Comparison of ENCODE assay signal across 8 cellular contexts in genomic region chr1:179228783-179229213, GRCh38. TPM values are rescaled to one million over a fixed set of nuclear protein-coding genes. Genes with fewer than 3 reads are reported as not detected.
A peak's percentile ranks its signal among the peaks of the same experiment; 100 is the strongest.
DNase-seq lines count a peak whose midpoint lies in the region; ATAC-seq and TF ChIP-seq lines count a peak whose summit lies in the region.

No MANE protein-coding gene starts in this region.

- peaks cover 4% of the 10 kb centered on the region for H3K79me1 ChIP-seq in trophoblast cell (ENCODE audit: low read length)

- peak overlapping the region; percentile 93 for H4K91ac ChIP-seq in trophoblast cell (ENCODE audit: low read depth, low read length)

- peaks cover 22% of the 10 kb centered on the region for H3K4me1 Mint-ChIP-seq in activated naive CD4-positive, alpha-beta T cell treated with anti-CD3 and anti-CD28 coated beads, Interleukin-2, amount 10 ng/mL, durations not matched to agents 7 days and 5 days

- H2BK120ac ChIP-seq in trophoblast cell (ENCODE audit: insufficient read depth, low read length, poor library complexity): no peak overlapping the region

- intact Hi-C loops in OCI-LY7 (cut with micrococcal nuclease; ENCODE audit: unreplicated experiment): no loop called here
- intact Hi-C loops in cardiac septum (cut with DNase I): loop anchor here (1.0 kb wide), 1 partner anchor 146 kb away; the partner anchor contains the start of gene TOR3A

- POLR2A ChIA-PET in OCI-LY7 (lab: Charles Lee): interaction anchor here (0.6 kb wide), 1 partner anchor 683 kb away, joined by 3 read pairs; no protein-coding TSS in a partner anchor

- H3K27ac ChIP-seq in OCI-LY7 (ENCODE audit: low read depth, low read length, poor library complexity, severe bottlenecking) (peak overlapping the region; percentile 15), trophoblast cell (ENCODE audit: low read depth, low read length) (no peak overlapping the region)

- no peak overlapping the region for H3K18ac ChIP-seq in trophoblast cell (ENCODE audit: low read length)

- H3K36me3 ChIP-seq in OCI-LY7 (ENCODE audit: insufficient read depth, low read length): peaks cover 15% of the 10 kb centered on the region
- H3K36me3 ChIP-seq in trophoblast cell (ENCODE audit: control insufficient read depth in 1 of 2, insufficient read depth in 2 of 2, low read length in 2 of 2): peaks cover 0 to 11% of the 10 kb centered on the region in 2 experiments

- H3K27me3 ChIP-seq in trophoblast cell (ENCODE audit: insufficient read depth, low read length): no peaks in the 10 kb centered on the region

- CTCF ChIA-PET in OCI-LY7 (lab: Charles Lee; ENCODE audit: unreplicated experiment): no interaction called here
- CTCF ChIA-PET in activated naive CD4-positive, alpha-beta T cell treated with anti-CD3 and anti-CD28 coated beads, Interleukin-2, amount 10 ng/mL, durations not matched to agents 7 days and 5 days (lab: Charles Lee): no interaction called here

- no peak for DNase-seq in OCI-LY7 (ENCODE audit: low spot score)
- DNase-seq in activated naive CD4-positive, alpha-beta T cell treated with anti-CD3 and anti-CD28 coated beads, Interleukin-2, amount 10 ng/mL, durations not matched to agents 7 days and 5 days: peak; percentile 53
- peak; percentile 86 for DNase-seq in cardiac septum (ENCODE audit: low spot score)
- DNase-seq in trophoblast cell: peak in 1 of 2 donors; percentile 16
- DNase-seq in mesenteric fat pad (ENCODE audit: low spot score): no peak

- BruUV-seq in OCI-LY7 (replicated peaks; lab: Mats Ljungman, UMichigan): no TSS peak

- no peak overlapping the region for H3K14ac ChIP-seq in trophoblast cell (ENCODE audit: low read length)

- no peak overlapping the region for H2AFZ ChIP-seq in OCI-LY7 (ENCODE audit: low read length)
- peak overlapping the region; percentile 4 for H2AFZ ChIP-seq in trophoblast cell (ENCODE audit: insufficient read depth, low read length, poor library complexity)

- H3K4me1 ChIP-seq in OCI-LY7 (ENCODE audit: insufficient read depth, low read length, poor library complexity, severe bottlenecking) (peaks cover 20% of the 10 kb centered on the region), trophoblast cell (ENCODE audit: control insufficient read depth in 1 of 2, insufficient read depth in 2 of 2, low read length in 2 of 2) (peaks cover 2 to 7% of the 10 kb centered on the region in 2 experiments)

- H3K27me3 Mint-ChIP-seq in activated naive CD4-positive, alpha-beta T cell treated with anti-CD3 and anti-CD28 coated beads, Interleukin-2, amount 10 ng/mL, durations not matched to agents 7 days and 5 days: peaks cover 3% of the 10 kb centered on the region

- no CpG with 5 or more reads among the region's 19 CpGs for WGBS in trophoblast cell (ENCODE audit: extremely low coverage, insufficient coverage, insufficient read length)

- no peaks in the 10 kb centered on the region for H4K20me1 ChIP-seq in OCI-LY7 (ENCODE audit: insufficient read depth, low read length)

- no peak overlapping the region for H3K23ac ChIP-seq in trophoblast cell (ENCODE audit: low read length)

- peak overlapping the region; percentile 65 for H3K27ac Mint-ChIP-seq in activated naive CD4-positive, alpha-beta T cell treated with anti-CD3 and anti-CD28 coated beads, Interleukin-2, amount 10 ng/mL, durations not matched to agents 7 days and 5 days

- peak overlapping the region; percentile 97 for H4K12ac ChIP-seq in trophoblast cell (ENCODE audit: low read depth, low read length)

- H3K4me3 ChIP-seq in GM12875 (ENCODE audit: low read depth, low read length) (peak overlapping the region; percentile 96), OCI-LY7 (ENCODE audit: low read depth, low read length, poor library complexity, severe bottlenecking) (peak overlapping the region; percentile 93), trophoblast cell (ENCODE audit: low read depth, low read length) (peak overlapping the region; percentile 98)

- H3K9me2 ChIP-seq in OCI-LY7 (ENCODE audit: insufficient read depth, low read length): no peaks in the 10 kb centered on the region

- H2BK5ac ChIP-seq in trophoblast cell (ENCODE audit: low read depth, low read length, poor library complexity): no peak overlapping the region

- ATAC-seq in HG02852 (IDR thresholded peaks at IDR 0.05; ENCODE audit: unreplicated experiment) (peak; percentile 26), HG03457 (IDR thresholded peaks at IDR 0.05; ENCODE audit: unreplicated experiment) (no peak)

- no peaks in the 10 kb centered on the region for H3K9me3 Mint-ChIP-seq in activated naive CD4-positive, alpha-beta T cell treated with anti-CD3 and anti-CD28 coated beads, Interleukin-2, amount 10 ng/mL, durations not matched to agents 7 days and 5 days

- H3K9ac ChIP-seq in trophoblast cell (ENCODE audit: low read length): no peak overlapping the region

- H3K9me3 ChIP-seq in OCI-LY7 (ENCODE audit: low read length) (no peaks in the 10 kb centered on the region), trophoblast cell (ENCODE audit: insufficient read depth, low read depth, low read length) (no peaks in the 10 kb centered on the region)

- peak overlapping the region; percentile 92 for H3K4me3 Mint-ChIP-seq in activated naive CD4-positive, alpha-beta T cell treated with anti-CD3 and anti-CD28 coated beads, Interleukin-2, amount 10 ng/mL, durations not matched to agents 7 days and 5 days

- H4K8ac ChIP-seq in trophoblast cell (ENCODE audit: low read depth, low read length): no peak overlapping the region

- H2AK5ac ChIP-seq in trophoblast cell (ENCODE audit: low read length): no peak overlapping the region

- peak overlapping the region; percentile 84 for H3K4me2 ChIP-seq in OCI-LY7 (ENCODE audit: low read length)
- peak overlapping the region; percentile 65 for H3K4me2 ChIP-seq in trophoblast cell (ENCODE audit: low read length)

- H2BK12ac ChIP-seq in trophoblast cell (ENCODE audit: low read length): no peak overlapping the region

- H3K4ac ChIP-seq in trophoblast cell (ENCODE audit: low read depth, low read length): no peak overlapping the region

- H3K36me3 Mint-ChIP-seq in activated naive CD4-positive, alpha-beta T cell treated with anti-CD3 and anti-CD28 coated beads, Interleukin-2, amount 10 ng/mL, durations not matched to agents 7 days and 5 days: peaks cover 3% of the 10 kb centered on the region

- TF ChIP-seq CTCF in GM12875 (IDR thresholded peaks at IDR 0.05; ENCODE audit: borderline replicate concordance, insufficient read depth, low read depth, low read length) (no peak), OCI-LY7 (conservative IDR thresholded peaks at IDR 0.05; ENCODE audit: low read length) (no peak)

- H3K79me2 ChIP-seq in OCI-LY7 (ENCODE audit: insufficient read depth, low read depth, low read length) (peaks cover 36% of the 10 kb centered on the region), trophoblast cell (ENCODE audit: control insufficient read depth, insufficient read depth, low read length, poor library complexity) (peaks cover 9% of the 10 kb centered on the region)

RNA-seq across cellular contexts. Expression of gene ABL2, which starts 0.7 kb away (rescaled TPM):
- total RNA-seq in OCI-LY7 (2014; rRNA removed; shearing (Covaris generic)): 7.3 and 7.9 TPM in 2 replicates
- total RNA-seq in OCI-LY7 (2022): 14.2 and 14.9 TPM in 2 replicates
- 14.1 TPM for total RNA-seq in cardiac septum
- 6.5 and 6.8 TPM in 2 replicates for polyA plus RNA-seq in trophoblast cell (2013)
- 66.7 TPM for total RNA-seq in mesenteric fat pad

Comparison
In these comparisons a context has a peak if more than half of its experiments do, and no peak if none do; other contexts are left out.
1. DNase-seq: peak in activated naive CD4-positive, alpha-beta T cell treated with anti-CD3 and anti-CD28 coated beads, Interleukin-2, amount 10 ng/mL, durations not matched to agents 7 days and 5 days (single experiment) and cardiac septum (single experiment); none in OCI-LY7 (single experiment) and mesenteric fat pad (single experiment).
2. Peak in every context shown above with its lines, with median percentiles within 50 percentile points of each other: H3K4me3 ChIP-seq.